ENCODE assay signal across 1 cellular context in the genomic region with DNA sequence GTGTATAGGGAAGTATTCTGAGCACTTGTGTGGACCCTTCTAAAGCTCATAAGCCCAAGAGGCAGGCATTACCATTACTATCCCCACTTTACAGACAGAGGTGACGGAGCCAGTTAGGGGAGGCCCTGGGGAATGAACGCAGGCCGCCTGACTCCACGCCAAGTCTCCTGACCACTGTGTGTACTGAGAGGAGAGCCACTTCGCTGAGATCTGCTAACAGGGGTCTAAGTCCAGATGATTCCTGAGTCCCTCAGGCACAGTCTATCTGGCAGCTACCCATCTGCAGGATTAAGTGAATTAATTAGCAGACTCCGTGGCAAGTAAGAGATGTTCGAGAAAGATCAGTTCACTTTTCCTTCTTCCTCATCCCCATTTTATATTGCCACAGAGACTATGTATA.
TF ChIP-seq lines count a peak whose summit lies in the region.

No MANE protein-coding gene starts in this region.

TF ChIP-seq in WTC11, 78 proteins besides CTCF, POLR2A, EP300 and RAD21:
- TF ChIP-seq, protein P1, sequence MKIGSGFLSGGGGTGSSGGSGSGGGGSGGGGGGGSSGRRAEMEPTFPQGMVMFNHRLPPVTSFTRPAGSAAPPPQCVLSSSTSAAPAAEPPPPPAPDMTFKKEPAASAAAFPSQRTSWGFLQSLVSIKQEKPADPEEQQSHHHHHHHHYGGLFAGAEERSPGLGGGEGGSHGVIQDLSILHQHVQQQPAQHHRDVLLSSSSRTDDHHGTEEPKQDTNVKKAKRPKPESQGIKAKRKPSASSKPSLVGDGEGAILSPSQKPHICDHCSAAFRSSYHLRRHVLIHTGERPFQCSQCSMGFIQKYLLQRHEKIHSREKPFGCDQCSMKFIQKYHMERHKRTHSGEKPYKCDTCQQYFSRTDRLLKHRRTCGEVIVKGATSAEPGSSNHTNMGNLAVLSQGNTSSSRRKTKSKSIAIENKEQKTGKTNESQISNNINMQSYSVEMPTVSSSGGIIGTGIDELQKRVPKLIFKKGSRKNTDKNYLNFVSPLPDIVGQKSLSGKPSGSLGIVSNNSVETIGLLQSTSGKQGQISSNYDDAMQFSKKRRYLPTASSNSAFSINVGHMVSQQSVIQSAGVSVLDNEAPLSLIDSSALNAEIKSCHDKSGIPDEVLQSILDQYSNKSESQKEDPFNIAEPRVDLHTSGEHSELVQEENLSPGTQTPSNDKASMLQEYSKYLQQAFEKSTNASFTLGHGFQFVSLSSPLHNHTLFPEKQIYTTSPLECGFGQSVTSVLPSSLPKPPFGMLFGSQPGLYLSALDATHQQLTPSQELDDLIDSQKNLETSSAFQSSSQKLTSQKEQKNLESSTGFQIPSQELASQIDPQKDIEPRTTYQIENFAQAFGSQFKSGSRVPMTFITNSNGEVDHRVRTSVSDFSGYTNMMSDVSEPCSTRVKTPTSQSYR (CRISPR knock-in tag; IDR thresholded peaks at IDR 0.05), result no peak
- no peak for TF ChIP-seq E2F5 (CRISPR knock-in tag; IDR thresholded peaks at IDR 0.05)
- TF ChIP-seq ZNF425 (CRISPR knock-in tag; conservative IDR thresholded peaks at IDR 0.05), result no peak
- TF ChIP-seq FOXP4 (CRISPR knock-in tag; IDR thresholded peaks at IDR 0.05), result no peak
- no peak for TF ChIP-seq TP53 (CRISPR knock-in tag; IDR thresholded peaks at IDR 0.05)
- no peak for TF ChIP-seq ESRRA (CRISPR knock-in tag; IDR thresholded peaks at IDR 0.05; ENCODE audit: borderline replicate concordance)
- no peak for TF ChIP-seq RELA (CRISPR knock-in tag; IDR thresholded peaks at IDR 0.05; ENCODE audit: borderline replicate concordance)
- TF ChIP-seq, protein P2, sequence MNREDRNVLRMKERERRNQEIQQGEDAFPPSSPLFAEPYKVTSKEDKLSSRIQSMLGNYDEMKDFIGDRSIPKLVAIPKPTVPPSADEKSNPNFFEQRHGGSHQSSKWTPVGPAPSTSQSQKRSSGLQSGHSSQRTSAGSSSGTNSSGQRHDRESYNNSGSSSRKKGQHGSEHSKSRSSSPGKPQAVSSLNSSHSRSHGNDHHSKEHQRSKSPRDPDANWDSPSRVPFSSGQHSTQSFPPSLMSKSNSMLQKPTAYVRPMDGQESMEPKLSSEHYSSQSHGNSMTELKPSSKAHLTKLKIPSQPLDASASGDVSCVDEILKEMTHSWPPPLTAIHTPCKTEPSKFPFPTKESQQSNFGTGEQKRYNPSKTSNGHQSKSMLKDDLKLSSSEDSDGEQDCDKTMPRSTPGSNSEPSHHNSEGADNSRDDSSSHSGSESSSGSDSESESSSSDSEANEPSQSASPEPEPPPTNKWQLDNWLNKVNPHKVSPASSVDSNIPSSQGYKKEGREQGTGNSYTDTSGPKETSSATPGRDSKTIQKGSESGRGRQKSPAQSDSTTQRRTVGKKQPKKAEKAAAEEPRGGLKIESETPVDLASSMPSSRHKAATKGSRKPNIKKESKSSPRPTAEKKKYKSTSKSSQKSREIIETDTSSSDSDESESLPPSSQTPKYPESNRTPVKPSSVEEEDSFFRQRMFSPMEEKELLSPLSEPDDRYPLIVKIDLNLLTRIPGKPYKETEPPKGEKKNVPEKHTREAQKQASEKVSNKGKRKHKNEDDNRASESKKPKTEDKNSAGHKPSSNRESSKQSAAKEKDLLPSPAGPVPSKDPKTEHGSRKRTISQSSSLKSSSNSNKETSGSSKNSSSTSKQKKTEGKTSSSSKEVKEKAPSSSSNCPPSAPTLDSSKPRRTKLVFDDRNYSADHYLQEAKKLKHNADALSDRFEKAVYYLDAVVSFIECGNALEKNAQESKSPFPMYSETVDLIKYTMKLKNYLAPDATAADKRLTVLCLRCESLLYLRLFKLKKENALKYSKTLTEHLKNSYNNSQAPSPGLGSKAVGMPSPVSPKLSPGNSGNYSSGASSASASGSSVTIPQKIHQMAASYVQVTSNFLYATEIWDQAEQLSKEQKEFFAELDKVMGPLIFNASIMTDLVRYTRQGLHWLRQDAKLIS (CRISPR knock-in tag; IDR thresholded peaks at IDR 0.05; ENCODE audit: borderline replicate concordance), result no peak
- TF ChIP-seq ZNF317 (CRISPR knock-in tag; IDR thresholded peaks at IDR 0.05; ENCODE audit: borderline replicate concordance, low read depth), result no peak
- no peak for TF ChIP-seq KAT7 (CRISPR knock-in tag; IDR thresholded peaks at IDR 0.05; ENCODE audit: borderline replicate concordance)
